ENCODE assay signal across 27 cellular contexts in the genomic region with DNA sequence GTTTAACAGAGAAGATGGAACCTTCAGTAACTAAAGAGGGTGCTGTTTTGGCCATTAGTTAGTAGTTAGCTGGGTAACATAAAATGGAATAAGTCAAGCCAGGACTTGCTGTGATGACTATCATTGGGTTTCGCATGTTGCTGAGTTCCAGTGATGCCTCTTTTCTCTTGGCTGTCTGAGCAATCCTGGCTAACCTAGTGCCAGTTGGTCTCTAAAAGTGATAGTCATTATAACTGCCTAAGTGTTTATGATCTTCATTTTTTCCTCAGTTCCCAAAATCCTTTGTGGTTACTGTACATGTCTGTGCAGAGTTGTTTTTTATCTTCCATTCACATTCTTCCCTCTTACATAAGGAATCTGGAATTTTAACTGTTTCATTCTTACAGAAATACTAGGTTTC. TPM values are rescaled to one million over a fixed set of nuclear protein-coding genes. Genes with fewer than 3 reads are reported as not detected.
DNase-seq lines count a peak whose midpoint lies in the region; ATAC-seq and TF ChIP-seq lines count a peak whose summit lies in the region.
"Had no signal": no experiment of that assay in that cellular context is flagged by ENCODE, and none has a peak within 500 bp of the region (broad histone marks: within the 10 kb centered on the region; RNA-seq: fewer than 3 reads in every experiment).

No MANE protein-coding gene starts in this region.

- no peak overlapping the region for H3K18ac ChIP-seq in H9 (ENCODE audit: insufficient read length, low read depth, low read length)

- no peaks in the 10 kb centered on the region for H3K9me3 Mint-ChIP-seq in activated CD8-positive, alpha-beta memory T cell treated with anti-CD3 and anti-CD28 coated beads, Interleukin-2, amount 10 ng/mL, durations not matched to agents 7 days and 5 days (ENCODE audit: low read depth)
- H3K9me3 Mint-ChIP-seq in H9, result no peaks in the 10 kb centered on the region
- H3K9me3 Mint-ChIP-seq: activated naive CD4-positive, alpha-beta T cell treated with anti-CD3 and anti-CD28 coated beads, Interleukin-2, amount 10 ng/mL, durations not matched to agents 7 days and 5 days; CD8-positive, alpha-beta T cell had no signal

- H4K20me1 ChIP-seq in osteoblast (ENCODE audit: insufficient read depth, low read length) (peaks cover 8% of the 10 kb centered on the region), H9 (ENCODE audit: control insufficient read depth, insufficient read depth, insufficient read length) (no peaks in the 10 kb centered on the region)

- no peak overlapping the region for H4K5ac ChIP-seq in H9 (ENCODE audit: insufficient read length, low read depth, low read length)

- H3K27ac ChIP-seq in RWPE2 (ENCODE audit: poor library complexity, severe bottlenecking), result peak overlapping the region; percentile 14
- H3K27ac ChIP-seq in osteoblast (ENCODE audit: low read depth, low read length), result peak overlapping the region; percentile 42
- H3K27ac ChIP-seq in effector memory CD4-positive, alpha-beta T cell (ENCODE audit: insufficient read depth, low read length, poor library complexity, severe bottlenecking), result no peak overlapping the region
- no peak overlapping the region for H3K27ac ChIP-seq in H9 (ENCODE audit: insufficient read length, low read depth, low read length)
- H3K27ac ChIP-seq: A549, brain microvascular endothelial cell, neutrophil, uterus had no signal

- H3K36me3 Mint-ChIP-seq in activated CD8-positive, alpha-beta memory T cell treated with anti-CD3 and anti-CD28 coated beads, Interleukin-2, amount 10 ng/mL, durations not matched to agents 7 days and 5 days, result peaks cover 59% of the 10 kb centered on the region
- H3K36me3 Mint-ChIP-seq in H9 (ENCODE audit: insufficient read depth in 1 of 3, low read depth in 3 of 3), result peaks cover 55 to 94% (median 94%) of the 10 kb centered on the region in 3 experiments

- H3K23me2 ChIP-seq in H9 (ENCODE audit: insufficient read length, low read depth, low read length, poor library complexity, severe bottlenecking), result no peaks in the 10 kb centered on the region

- TF ChIP-seq CTCF in RWPE2 (IDR thresholded peaks at IDR 0.05; ENCODE audit: poor library complexity, severe bottlenecking), result no peak
- no peak for TF ChIP-seq CTCF in epithelial cell of esophagus (IDR thresholded peaks at IDR 0.05; ENCODE audit: insufficient read depth, low read depth, low read length, missing control alignments)
- no peak for TF ChIP-seq CTCF in osteoblast (IDR thresholded peaks at IDR 0.05; ENCODE audit: extremely low read depth, low read depth, low read length)
- no peak for TF ChIP-seq CTCF in H9 (conservative IDR thresholded peaks at IDR 0.05)

- peak overlapping the region; percentile 58 for H3K27ac Mint-ChIP-seq in activated CD8-positive, alpha-beta memory T cell treated with anti-CD3 and anti-CD28 coated beads, Interleukin-2, amount 10 ng/mL, durations not matched to agents 7 days and 5 days
- no peak overlapping the region; a peak in 1 of 7 replicates for H3K27ac Mint-ChIP-seq in H9
- H3K27ac Mint-ChIP-seq: activated naive CD4-positive, alpha-beta T cell treated with anti-CD3 and anti-CD28 coated beads, Interleukin-2, amount 10 ng/mL, durations not matched to agents 7 days and 5 days had no signal

- no peak overlapping the region for H3K4ac ChIP-seq in H9 (ENCODE audit: low read depth, low read length)

- no peak overlapping the region for H3T11ph ChIP-seq in H9 (ENCODE audit: low read length)

- H2AFZ ChIP-seq in osteoblast (ENCODE audit: low read length) (no peak overlapping the region), H9 (ENCODE audit: low read length) (no peak overlapping the region)

- no peak overlapping the region for H4K91ac ChIP-seq in H9 (ENCODE audit: insufficient read length, low read depth, low read length)

- H3K9me3 ChIP-seq in RWPE2 (ENCODE audit: severe bottlenecking) (peaks cover 2% of the 10 kb centered on the region), osteoblast (ENCODE audit: low read depth, low read length) (no peaks in the 10 kb centered on the region), H9 (ENCODE audit: control insufficient read depth, low read depth, low read length) (no peaks in the 10 kb centered on the region)
- H3K9me3 ChIP-seq in effector memory CD4-positive, alpha-beta T cell (ENCODE audit: control insufficient read depth, low read length), result no peaks in the 10 kb centered on the region
- H3K9me3 ChIP-seq: A549, neutrophil, suprapubic skin, uterus had no signal

- CTCF ChIA-PET in activated CD8-positive, alpha-beta memory T cell treated with anti-CD3 and anti-CD28 coated beads, Interleukin-2, amount 10 ng/mL, durations not matched to agents 7 days and 5 days (lab: Charles Lee), result interaction anchor here (1.4 to 1.8 kb wide), 2 partner anchors 10 to 12 kb away, joined by 3 read pairs; no protein-coding TSS in a partner anchor

- no peak overlapping the region for H2BK15ac ChIP-seq in H9 (ENCODE audit: low read depth, low read length)

- H3K27me3 ChIP-seq in RWPE2 (ENCODE audit: insufficient read depth, poor library complexity, severe bottlenecking) (no peaks in the 10 kb centered on the region), osteoblast (ENCODE audit: insufficient read depth, low read length) (no peaks in the 10 kb centered on the region), H9 (ENCODE audit: insufficient read depth, low read length) (no peaks in the 10 kb centered on the region)
- H3K27me3 ChIP-seq in effector memory CD4-positive, alpha-beta T cell (replicated peaks; ENCODE audit: control insufficient read depth, insufficient read depth, low read length, poor library complexity, severe bottlenecking), result no peaks in the 10 kb centered on the region
- H3K27me3 ChIP-seq: brain microvascular endothelial cell, neutrophil, suprapubic skin, uterus had no signal

- H3K56ac ChIP-seq in H9 (ENCODE audit: insufficient read length, low read depth, low read length), result no peak overlapping the region

- H3K4me2 ChIP-seq in osteoblast (ENCODE audit: insufficient read depth, low read length) (no peak overlapping the region), H9 (ENCODE audit: insufficient read depth, insufficient read length, low read length) (no peak overlapping the region)
- H3K4me2 ChIP-seq: A549 had no signal

- H2BK120ac ChIP-seq in H9 (ENCODE audit: low read depth, low read length, poor library complexity, severe bottlenecking), result no peak overlapping the region

- no peaks in the 10 kb centered on the region for H3K27me3 Mint-ChIP-seq in activated CD8-positive, alpha-beta memory T cell treated with anti-CD3 and anti-CD28 coated beads, Interleukin-2, amount 10 ng/mL, durations not matched to agents 7 days and 5 days
- H3K27me3 Mint-ChIP-seq in H9 (ENCODE audit: low read depth), result no peaks in the 10 kb centered on the region
- H3K27me3 Mint-ChIP-seq: activated naive CD4-positive, alpha-beta T cell treated with anti-CD3 and anti-CD28 coated beads, Interleukin-2, amount 10 ng/mL, durations not matched to agents 7 days and 5 days had no signal

- DNase-seq in activated CD8-positive, alpha-beta memory T cell treated with anti-CD3 and anti-CD28 coated beads, Interleukin-2, amount 10 ng/mL, durations not matched to agents 7 days and 5 days, result no peak
- no peak for DNase-seq in activated CD8-positive, alpha-beta memory T cell treated with anti-CD3 and anti-CD28 coated beads, Interleukin-2, amount 50 U/mL, for 4 hours
- DNase-seq in RWPE2 (ENCODE audit: low spot score) (no peak), epithelial cell of esophagus (ENCODE audit: low read depth) (peak; percentile 93), osteoblast (ENCODE audit: insufficient read length, low spot score, missing footprints) (no peak), NCI-H524 treated with DMSO at 0.1 percent for 48 hours (lab: John Stamatoyannopoulos, UW) (no peak), H9 (no peak)
- no peak for DNase-seq in effector memory CD4-positive, alpha-beta T cell
- DNase-seq: activated CD4-positive, alpha-beta T cell treated with anti-CD3 and anti-CD28 coated beads, Interleukin-2, amount 50 U/mL, for 1 hour; activated naive CD4-positive, alpha-beta T cell treated with anti-CD3 and anti-CD28 coated beads, Interleukin-2, amount 10 ng/mL, durations not matched to agents 7 days and 5 days; activated T-cell treated with anti-CD3 and anti-CD28 coated beads for 4 hours; brain microvascular endothelial cell; CD8-positive, alpha-beta T cell; erythroblast; glutamatergic neuron; NCI-H1092 treated with DMSO at 0.1 percent for 48 hours; NCI-H2081; NCI-H446 treated with DMSO at 0.1 percent for 48 hours; retina; stimulated activated CD4-positive, alpha-beta T cell treated with anti-CD3 and anti-CD28 coated beads, Interleukin-12 subunit alpha, Interleukin-12 subunit beta, amount 100 ng/mL, for 4 hours; SW 1271; uterus had no signal

- no peak overlapping the region for H2AK5ac ChIP-seq in H9 (ENCODE audit: insufficient read length, low read length)

- H3K4me1 ChIP-seq in RWPE2 (ENCODE audit: insufficient read depth, poor library complexity, severe bottlenecking), result peaks cover 19% of the 10 kb centered on the region
- no peaks in the 10 kb centered on the region for H3K4me1 ChIP-seq in osteoblast (ENCODE audit: insufficient read depth, low read length)
- H3K4me1 ChIP-seq in effector memory CD4-positive, alpha-beta T cell (ENCODE audit: control insufficient read depth, insufficient read depth, low read length, poor library complexity, severe bottlenecking), result no peaks in the 10 kb centered on the region
- no peaks in the 10 kb centered on the region for H3K4me1 ChIP-seq in H9 (ENCODE audit: insufficient read depth, low read length)
- H3K4me1 ChIP-seq: uterus had no signal

- H4K8ac ChIP-seq in H9 (replicated peaks; ENCODE audit: insufficient read length, low read depth, low read length), result no peak overlapping the region

- H3K4me3 ChIP-seq in RWPE2 (ENCODE audit: severe bottlenecking) (no peak overlapping the region), epithelial cell of esophagus (ENCODE audit: low read length) (no peak overlapping the region), osteoblast (ENCODE audit: insufficient read depth, low read length) (no peak overlapping the region)
- H3K4me3 ChIP-seq in effector memory CD4-positive, alpha-beta T cell (ENCODE audit: insufficient read depth, low read depth, low read length, poor library complexity, severe bottlenecking), result no peak overlapping the region
- H3K4me3 ChIP-seq: A549, suprapubic skin, uterus had no signal

- H3K79me2 ChIP-seq in osteoblast (ENCODE audit: insufficient read depth, low read length) (peaks cover 53% of the 10 kb centered on the region), H9 (ENCODE audit: insufficient read depth, low read length) (0 out of 2 replicates have a peak, but pooled peaks cover 2% of the 10 kb centered on the region)

- H2BK5ac ChIP-seq in H9 (ENCODE audit: insufficient read length, low read length), result no peak overlapping the region

- H3K14ac ChIP-seq in H9 (ENCODE audit: insufficient read depth, low read length), result no peak overlapping the region

- no peak overlapping the region for H3K4me3 Mint-ChIP-seq in activated CD8-positive, alpha-beta memory T cell treated with anti-CD3 and anti-CD28 coated beads, Interleukin-2, amount 10 ng/mL, durations not matched to agents 7 days and 5 days
- no peak overlapping the region for H3K4me3 Mint-ChIP-seq in H9
- H3K4me3 Mint-ChIP-seq: activated naive CD4-positive, alpha-beta T cell treated with anti-CD3 and anti-CD28 coated beads, Interleukin-2, amount 10 ng/mL, durations not matched to agents 7 days and 5 days; CD8-positive, alpha-beta T cell had no signal

- H2BK20ac ChIP-seq in H9 (ENCODE audit: low read depth, low read length, poor library complexity, severe bottlenecking), result no peak overlapping the region

- H2BK12ac ChIP-seq in H9 (ENCODE audit: insufficient read length, low read depth, low read length), result no peak overlapping the region

- peaks cover 11% of the 10 kb centered on the region for H3K79me1 ChIP-seq in H9 (ENCODE audit: insufficient read depth, low read depth, low read length, poor library complexity, severe bottlenecking)

- H3K4me1 Mint-ChIP-seq in activated CD8-positive, alpha-beta memory T cell treated with anti-CD3 and anti-CD28 coated beads, Interleukin-2, amount 10 ng/mL, durations not matched to agents 7 days and 5 days, result peaks cover 4% of the 10 kb centered on the region
- H3K4me1 Mint-ChIP-seq in H9, result no peaks in the 10 kb centered on the region
- H3K4me1 Mint-ChIP-seq: activated naive CD4-positive, alpha-beta T cell treated with anti-CD3 and anti-CD28 coated beads, Interleukin-2, amount 10 ng/mL, durations not matched to agents 7 days and 5 days had no signal

- no CpG with 5 or more reads among the region's 1 CpG for WGBS in H9 (ENCODE audit: extremely low coverage, insufficient read length, low lambda C conversion rate)

- H3K9ac ChIP-seq in H9 (ENCODE audit: extremely low read depth, insufficient read length, low read length), result no peak overlapping the region

- H3K36me3 ChIP-seq in RWPE2 (ENCODE audit: low read depth), result peaks cover 99% of the 10 kb centered on the region
- peaks cover 89% of the 10 kb centered on the region for H3K36me3 ChIP-seq in osteoblast (ENCODE audit: insufficient read depth, low read length)
- peaks cover 69% of the 10 kb centered on the region for H3K36me3 ChIP-seq in effector memory CD4-positive, alpha-beta T cell (ENCODE audit: control insufficient read depth, insufficient read depth, low read length)
- H3K36me3 ChIP-seq: uterus had no signal

- ATAC-seq in activated CD8-positive, alpha-beta memory T cell treated with anti-CD3 and anti-CD28 coated beads, Interleukin-2, amount 10 ng/mL, durations not matched to agents 7 days and 5 days, result no peak
- peak; percentile 84 for ATAC-seq in RWPE2 (ENCODE audit: low read depth)
- ATAC-seq: A549; CD8-positive, alpha-beta T cell had no signal

- H3K23ac ChIP-seq in H9 (ENCODE audit: insufficient read length, low read depth, low read length), result no peak overlapping the region

RNA-seq across cellular contexts. Expression of gene WDR43, which starts 33.4 kb away (rescaled TPM):
- total RNA-seq in activated CD8-positive, alpha-beta memory T cell treated with anti-CD3 and anti-CD28 coated beads, Interleukin-2, amount 10 ng/mL, durations not matched to agents 7 days and 5 days, result 10 to 100 TPM; 70.9 to 89.7 TPM
- total RNA-seq in osteoblast (71.6 and 79.3 TPM in 2 replicates), H9 (2021) (154 and 186 TPM in 2 replicates)

RNA-seq across cellular contexts. Expression of gene TOGARAM2, which starts 53.2 kb away (rescaled TPM):
- 10 to 100 TPM; 15.0 to 23.9 TPM for total RNA-seq in activated CD8-positive, alpha-beta memory T cell treated with anti-CD3 and anti-CD28 coated beads, Interleukin-2, amount 10 ng/mL, durations not matched to agents 7 days and 5 days
- total RNA-seq in osteoblast (under 0.01 and 0.72 TPM in 2 replicates), H9 (2021) (0.18 and 0.83 TPM in 2 replicates)
- total RNA-seq: dermis blood vessel endothelial cell, RPMI7951 had no signal

RNA-seq across cellular contexts. Expression of gene TRMT61B, which starts 57.8 kb away (rescaled TPM):
- 10 to 100 TPM; 17.4 to 18.8 TPM for total RNA-seq in activated CD8-positive, alpha-beta memory T cell treated with anti-CD3 and anti-CD28 coated beads, Interleukin-2, amount 10 ng/mL, durations not matched to agents 7 days and 5 days
- total RNA-seq in osteoblast (9.4 and 18.9 TPM in 2 replicates), H9 (2021) (20.7 and 21.0 TPM in 2 replicates)

Comparison
In these comparisons a context has a peak if more than half of its experiments do, and no peak if none do; other contexts are left out.
1. H3K27ac ChIP-seq: peak in RWPE2 (single experiment) and osteoblast (single experiment); none in effector memory CD4-positive, alpha-beta T cell (single experiment) and H9 (single experiment).